ENCODE assay signal across 8 cellular contexts in the genomic region with DNA sequence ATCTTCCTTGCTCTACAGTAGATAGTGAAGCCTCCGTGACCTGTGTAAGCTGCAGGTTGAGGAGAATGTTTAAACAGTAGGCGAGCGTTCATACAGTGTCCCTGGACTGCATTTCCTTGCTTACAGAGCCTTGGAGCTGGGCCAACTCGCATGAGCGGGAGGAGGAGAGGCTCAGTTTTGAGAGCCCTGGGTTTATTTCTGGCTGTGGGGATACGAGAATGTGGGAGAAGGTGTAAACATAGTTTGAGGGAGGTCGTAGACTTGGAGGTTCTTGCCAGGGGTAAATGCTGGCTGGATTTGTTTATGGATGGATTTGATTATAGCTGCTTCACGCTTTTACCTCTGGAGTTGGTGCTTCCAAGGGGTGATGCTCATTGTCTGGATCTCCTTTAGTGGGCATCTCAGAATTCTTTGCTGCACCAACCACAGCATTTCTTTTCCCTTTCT. TPM values are rescaled to one million over a fixed set of nuclear protein-coding genes. Genes with fewer than 3 reads are reported as not detected.
DNase-seq lines count a peak whose midpoint lies in the region; ATAC-seq and TF ChIP-seq lines count a peak whose summit lies in the region.

No MANE protein-coding gene starts in this region.

- no peaks in the 10 kb centered on the region for H3K27me3 Mint-ChIP-seq in WTC11 (ENCODE audit: low read depth)

- H3K9ac ChIP-seq in HUES6 (ENCODE audit: low read length) (no peak overlapping the region), iPS-20b (ENCODE audit: low read depth, low read length) (peak overlapping the region; percentile 14; the same call in 1 of the 2 replicates), skeletal muscle tissue (ENCODE audit: low read depth in 1 of 3, low read length in 3 of 3) (peak overlapping the region in 1 of 3 donors; percentile 40)

- no peak for TF ChIP-seq CTCF in WTC11 (IDR thresholded peaks at IDR 0.05)
- TF ChIP-seq CTCF in suprapubic skin (IDR thresholded peaks at IDR 0.05): no peak
- TF ChIP-seq CTCF in GM13977 (IDR thresholded peaks at IDR 0.05; ENCODE audit: extremely low read depth, insufficient read depth, missing control alignments): no peak

- peak; percentile 45 for ATAC-seq in WTC11

- H3K27me3 ChIP-seq in HUES6 (ENCODE audit: control insufficient read depth, insufficient read depth, low read length) (no peaks in the 10 kb centered on the region), iPS-20b (ENCODE audit: insufficient read depth, low read length) (no peaks in the 10 kb centered on the region), skeletal muscle tissue (ENCODE audit: control insufficient read depth in 3 of 3, insufficient read depth in 3 of 3, low read length in 3 of 3) (no peaks in the 10 kb centered on the region), suprapubic skin (no peaks in the 10 kb centered on the region)

- peaks cover 9% of the 10 kb centered on the region; the same call in 1 of the 2 replicates for H3K36me3 ChIP-seq in HUES6 (ENCODE audit: control insufficient read depth, insufficient read depth, low read length)
- no peaks in the 10 kb centered on the region; the same call in 1 of the 2 replicates for H3K36me3 ChIP-seq in iPS-20b (ENCODE audit: insufficient read depth, low read depth, low read length)
- H3K36me3 ChIP-seq in skeletal muscle tissue (ENCODE audit: control insufficient read depth in 3 of 3, insufficient read depth in 3 of 3, low read length in 3 of 3): peaks cover 2 to 8% (median 7%) of the 10 kb centered on the region in 3 donors
- peaks cover 4% of the 10 kb centered on the region for H3K36me3 ChIP-seq in suprapubic skin

- CTCF ChIA-PET in WTC11 (lab: Charles Lee): interaction anchor here (0.9 to 3.2 kb wide), 10 partner anchors 9 to 409 kb away, joined by 3 to 22 read pairs (median 5); no protein-coding TSS in a partner anchor

- no peak for TF ChIP-seq POLR2A in suprapubic skin (IDR thresholded peaks at IDR 0.05)

- H3K4me3 ChIP-seq in HUES6 (ENCODE audit: low read depth, low read length) (peak overlapping the region; percentile 28; the same call in 1 of the 2 replicates), iPS-20b (ENCODE audit: low read length) (peak overlapping the region; percentile 28; the same call in 1 of the 2 replicates), skeletal muscle tissue (ENCODE audit: low read length in 3 of 3) (peak overlapping the region in 2 of 3 donors; percentile 5 to 13), suprapubic skin (no peak overlapping the region)

- peak overlapping the region; percentile 86 for H3K27ac Mint-ChIP-seq in WTC11

- H3K9me3 Mint-ChIP-seq in WTC11: no peaks in the 10 kb centered on the region

- H3K27ac ChIP-seq in HUES6 (ENCODE audit: low read depth, low read length) (peak overlapping the region; percentile 66), iPS-20b (ENCODE audit: low read length) (peak overlapping the region; percentile 34), skeletal muscle tissue (ENCODE audit: low read depth, low read length) (no peak overlapping the region), suprapubic skin (no peak overlapping the region)

- H3K4me1 ChIP-seq in HUES6 (ENCODE audit: control insufficient read depth, insufficient read depth, low read length): peaks cover 81% of the 10 kb centered on the region
- H3K4me1 ChIP-seq in iPS-20b (ENCODE audit: insufficient read depth, low read length): peaks cover 79% of the 10 kb centered on the region
- peaks cover 51 to 72% (median 55%) of the 10 kb centered on the region in 3 donors for H3K4me1 ChIP-seq in skeletal muscle tissue (ENCODE audit: control insufficient read depth in 3 of 3, insufficient read depth in 3 of 3, low read length in 3 of 3)
- H3K4me1 ChIP-seq in suprapubic skin: peaks cover 56% of the 10 kb centered on the region

- DNase-seq in WTC11 (ENCODE audit: low spot score) (no peak), NCI-H1436 (lab: John Stamatoyannopoulos, UW) (no peak), hippocampal formation (lab: John Stamatoyannopoulos, UW) (no peak), suprapubic skin (ENCODE audit: low spot score in 2 of 2) (no peak), GM13977 (ENCODE audit: low spot score) (no peak)

- 32% methylated on average over 8 of the region's 8 CpGs for WGBS in suprapubic skin

- peak overlapping the region; percentile 40 for H3K4me3 Mint-ChIP-seq in WTC11

- H3K4me1 Mint-ChIP-seq in WTC11: peaks cover 91% of the 10 kb centered on the region

- POLR2A ChIA-PET in WTC11 (lab: Charles Lee): interaction anchor here (0.8 to 1.9 kb wide), 3 partner anchors 8 to 21 kb away, joined by 3 to 5 read pairs (median 5); no protein-coding TSS in a partner anchor

- no peaks in the 10 kb centered on the region for H3K9me3 ChIP-seq in HUES6 (ENCODE audit: control insufficient read depth, insufficient read depth, low read depth, low read length)
- no peaks in the 10 kb centered on the region for H3K9me3 ChIP-seq in iPS-20b (ENCODE audit: insufficient read depth, low read depth, low read length)
- no peaks in the 10 kb centered on the region for H3K9me3 ChIP-seq in skeletal muscle tissue (ENCODE audit: control insufficient read depth in 3 of 3, low read length in 3 of 3)
- no peaks in the 10 kb centered on the region for H3K9me3 ChIP-seq in suprapubic skin

- no peak for TF ChIP-seq EP300 in suprapubic skin (IDR thresholded peaks at IDR 0.05)

- in situ Hi-C loops in GM13977 (cut with MboI; ENCODE audit: low pct_unique_long_range_greater_than_20kb, low sequenced_read_pairs, unreplicated experiment): no loop called here

- peaks cover 7% of the 10 kb centered on the region for H3K36me3 Mint-ChIP-seq in WTC11

TF ChIP-seq in WTC11, 78 proteins besides CTCF, POLR2A, EP300 and RAD21:
- TF ChIP-seq ZNF671 (CRISPR knock-in tag; IDR thresholded peaks at IDR 0.05) (no peak), NR1H2 (CRISPR knock-in tag; IDR thresholded peaks at IDR 0.05) (no peak), FOXJ3 (CRISPR knock-in tag; IDR thresholded peaks at IDR 0.05; ENCODE audit: borderline replicate concordance) (no peak), HMGA2 (CRISPR knock-in tag; IDR thresholded peaks at IDR 0.05) (no peak)
- TF ChIP-seq, protein P1, sequence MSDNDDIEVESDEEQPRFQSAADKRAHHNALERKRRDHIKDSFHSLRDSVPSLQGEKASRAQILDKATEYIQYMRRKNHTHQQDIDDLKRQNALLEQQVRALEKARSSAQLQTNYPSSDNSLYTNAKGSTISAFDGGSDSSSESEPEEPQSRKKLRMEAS (CRISPR knock-in tag; IDR thresholded peaks at IDR 0.05): no peak

RNA-seq across cellular contexts. Expression of a gene that starts 20.8 kb away (rescaled TPM):
- total RNA-seq in WTC11 (2021) (24.1 to 25.1 TPM (median 24.3 TPM) in 3 replicates), skeletal muscle tissue (44.9 TPM), suprapubic skin (100 to 1,000 TPM in 2 of 4 donors, 10 to 100 TPM in 2; 72.6 to 162 (median 112) TPM)

Comparison
In these comparisons a context has a peak if more than half of its experiments do, and no peak if none do; other contexts are left out.
1. H3K27ac ChIP-seq: peak in HUES6 (single experiment) and iPS-20b (single experiment); none in skeletal muscle tissue (single experiment) and suprapubic skin (single experiment).